23 cellular contexts compared by ENCODE assay signal in the genomic region with DNA sequence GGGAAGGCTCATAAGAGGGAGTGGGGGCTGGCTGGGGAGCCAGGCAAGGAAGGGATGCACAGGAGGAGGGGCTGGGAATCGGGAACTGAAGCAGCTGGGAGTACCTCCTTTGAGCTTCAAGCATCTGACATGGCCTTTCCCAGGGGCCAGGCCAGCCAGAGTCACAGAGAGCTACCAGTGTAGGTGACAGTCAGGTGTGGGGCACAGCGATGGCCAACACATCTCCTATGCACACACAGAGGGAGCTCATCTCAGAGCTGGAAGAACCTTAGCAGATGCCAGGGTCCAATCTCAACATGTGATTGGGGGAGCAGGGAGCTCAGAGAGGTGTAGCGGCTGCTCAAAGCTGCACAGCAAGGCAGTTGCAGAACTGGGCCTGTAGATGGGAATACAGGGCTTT.
"Had no signal": no experiment of that assay in that cellular context is flagged by ENCODE, and none has a peak within 500 bp of the region (broad histone marks: within the 10 kb centered on the region; RNA-seq: fewer than 3 reads in every experiment).

No MANE protein-coding gene starts in this region.

- H3K27ac ChIP-seq: ascending aorta, cardiac muscle cell, colonic mucosa, gastrocnemius medialis, right atrium auricular region, stomach, thyroid gland, upper lobe of left lung had no signal

- H3K9me3 ChIP-seq: ascending aorta, colonic mucosa, gastrocnemius medialis, right atrium auricular region, thyroid gland, upper lobe of left lung had no signal

- H3K27me3 ChIP-seq: ascending aorta, cardiac muscle cell, colonic mucosa, gastrocnemius medialis, right atrium auricular region, thyroid gland, upper lobe of left lung had no signal

- H3K4me1 ChIP-seq: colonic mucosa, gastrocnemius medialis had no signal

- H3K4me3 ChIP-seq: ascending aorta, cardiac muscle cell, colonic mucosa, gastrocnemius medialis, right atrium auricular region, stomach, thyroid gland, upper lobe of left lung had no signal

- DNase-seq: activated CD4-positive, alpha-beta T cell treated with anti-CD3 and anti-CD28 coated beads for 36 hours; activated CD4-positive, alpha-beta T cell treated with anti-CD3 and anti-CD28 coated beads, Interleukin-2, amount 50 U/mL, for 48 hours; activated CD4-positive, CD25-positive, alpha-beta regulatory T cell; activated CD8-positive, alpha-beta memory T cell treated with anti-CD3 and anti-CD28 coated beads for 24 hours; activated effector memory CD4-positive, alpha-beta T cell treated with Interleukin-2 at 50 U/mL for 16 hours; activated naive CD4-positive, alpha-beta T cell treated with Interleukin-2 at 50 U/mL for 16 hours; activated naive CD8-positive, alpha-beta T cell treated with anti-CD3 and anti-CD28 coated beads for 36 hours; cerebellar nuclear complex; colonic mucosa; effector CD8-positive, alpha-beta T cell; gastrocnemius medialis; glutamatergic neuron; naive B cell; nucleus accumbens; stimulated activated CD4-positive, alpha-beta T cell treated with anti-CD3 and anti-CD28 coated beads, Interleukin-15, amount 100 ng/mL, for 24 hours; stimulated activated CD4-positive, alpha-beta T cell treated with anti-CD3 and anti-CD28 coated beads, Interleukin-2, amount 100 ng/mL, for 24 hours; stimulated activated naive B cell treated with anti-CD40 and anti-IgM and Interleukin-4, amounts not matched to agents 10 μg/mL and 1 μg/mL and 100 μg/mL, for 72 hours; stomach; thyroid gland had no signal

- H3K36me3 ChIP-seq: ascending aorta, cardiac muscle cell, colonic mucosa, gastrocnemius medialis, right atrium auricular region, stomach, thyroid gland, upper lobe of left lung had no signal
